ENCODE assay signal across 1 cellular context in genomic region chr13:75375329-75375728, GRCh38.
A peak's percentile ranks its signal among the peaks of the same experiment; 100 is the strongest.
TF ChIP-seq lines count a peak whose summit lies in the region.

No MANE protein-coding gene starts in this region.

TF ChIP-seq in GM12878, 131 proteins besides CTCF, POLR2A, EP300 and RAD21 (continued from another document):
- TF ChIP-seq E4F1 (IDR thresholded peaks at IDR 0.05; ENCODE audit: borderline replicate concordance, partially characterized antibody) (no peak), NFIC (IDR thresholded peaks at IDR 0.05; ENCODE audit: low read depth, low read length) (peak; percentile 63; the same call in 1 of the 2 replicates), SP1 (IDR thresholded peaks at IDR 0.05; ENCODE audit: low read depth, low read length) (no peak), SIX5 (IDR thresholded peaks at IDR 0.05; ENCODE audit: low read depth, low read length, severe bottlenecking) (no peak), POU2F2 (IDR thresholded peaks at IDR 0.05; ENCODE audit: borderline replicate concordance, low read depth, low read length) (no peak), KDM1A (IDR thresholded peaks at IDR 0.05; ENCODE audit: borderline replicate concordance) (no peak), SIN3A (IDR thresholded peaks at IDR 0.05; ENCODE audit: low read depth, low read length) (no peak), RUNX3 (IDR thresholded peaks at IDR 0.05; ENCODE audit: low read length) (peak; percentile 37; the same call in 1 of the 2 replicates), IRF5 (IDR thresholded peaks at IDR 0.05; ENCODE audit: borderline replicate concordance) (no peak), CBFB (IDR thresholded peaks at IDR 0.05; ENCODE audit: low read depth) (no peak), FOXM1 (IDR thresholded peaks at IDR 0.05; ENCODE audit: low read depth, low read length) (no peak), SUZ12 (IDR thresholded peaks at IDR 0.05; ENCODE audit: unreplicated experiment) (no peak), ATF3 (IDR thresholded peaks at IDR 0.05; ENCODE audit: borderline replicate concordance, extremely low read depth, low read depth, low read length) (no peak), IRF4 (IDR thresholded peaks at IDR 0.05; ENCODE audit: low read depth, low read length) (no peak), SMAD1 (IDR thresholded peaks at IDR 0.05; ENCODE audit: low read depth, partially characterized antibody) (no peak)
